In the genomic region with DNA sequence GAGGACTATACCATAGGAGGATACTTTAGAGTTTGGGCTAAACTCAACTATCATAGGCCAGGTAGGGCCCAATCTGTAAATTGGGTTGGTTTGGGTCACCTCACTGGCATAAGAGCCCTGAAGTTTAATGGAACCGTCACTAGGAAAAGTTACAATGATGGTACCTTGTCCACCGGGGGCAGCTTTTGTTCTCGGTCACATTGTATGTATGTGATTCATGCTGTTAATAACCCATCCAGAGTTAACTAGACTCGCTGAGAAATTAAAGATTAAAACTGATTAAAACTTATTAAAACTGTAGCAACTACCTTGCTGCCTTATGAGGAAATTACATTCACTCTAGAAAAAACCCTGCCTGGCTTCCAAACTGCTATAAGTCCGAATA, we compare ENCODE assay signal across 1 cellular context.
TF ChIP-seq lines count a peak whose summit lies in the region.

No MANE protein-coding gene starts in this region.

TF ChIP-seq in HCT116, 20 proteins besides CTCF, POLR2A, EP300 and RAD21 (continued from another document):
- TF ChIP-seq EGR1 (IDR thresholded peaks at IDR 0.05; ENCODE audit: low read depth) (no peak), ZNF274 (IDR thresholded peaks at IDR 0.05; ENCODE audit: low read depth, low read length) (no peak), ELF1 (IDR thresholded peaks at IDR 0.05; ENCODE audit: borderline replicate concordance, low read depth) (no peak), TCF7L2 (IDR thresholded peaks at IDR 0.05; ENCODE audit: borderline replicate concordance, extremely low read depth, insufficient read depth, insufficient read length) (no peak), SIN3A (IDR thresholded peaks at IDR 0.05; ENCODE audit: low read depth) (no peak), ZBTB33 (IDR thresholded peaks at IDR 0.05; ENCODE audit: extremely low read depth, insufficient replicate concordance, low read length) (no peak), FOSL1 (IDR thresholded peaks at IDR 0.05; ENCODE audit: low read depth) (no peak)
- TF ChIP-seq, protein P1, sequence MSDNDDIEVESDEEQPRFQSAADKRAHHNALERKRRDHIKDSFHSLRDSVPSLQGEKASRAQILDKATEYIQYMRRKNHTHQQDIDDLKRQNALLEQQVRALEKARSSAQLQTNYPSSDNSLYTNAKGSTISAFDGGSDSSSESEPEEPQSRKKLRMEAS (IDR thresholded peaks at IDR 0.05): no peak
